8 cellular contexts compared by ENCODE assay signal in genomic region chr7:30977896-30978564, GRCh38. TPM values are rescaled to one million over a fixed set of nuclear protein-coding genes. Genes with fewer than 3 reads are reported as not detected.
DNase-seq lines count a peak whose midpoint lies in the region; ATAC-seq, FAIRE-seq and TF ChIP-seq lines count a peak whose summit lies in the region.

No MANE protein-coding gene starts in this region.

- peaks cover 5% of the 10 kb centered on the region for H4K20me1 ChIP-seq in astrocyte (ENCODE audit: insufficient read depth, low read length)

- no peak overlapping the region for H3K4me3 Mint-ChIP-seq in astrocyte (ENCODE audit: unreplicated experiment)

- H3K9me3 Mint-ChIP-seq in astrocyte (ENCODE audit: unreplicated experiment): no peaks in the 10 kb centered on the region

- H3K79me2 ChIP-seq in astrocyte (ENCODE audit: insufficient read depth, low read length): no peaks in the 10 kb centered on the region

- peaks cover 61% of the 10 kb centered on the region for H3K27me3 Mint-ChIP-seq in astrocyte (ENCODE audit: low read depth, unreplicated experiment)

- H3K4me3 ChIP-seq in astrocyte (ENCODE audit: insufficient read depth, low read depth, low read length) (no peak overlapping the region), left lung (no peak overlapping the region)

- FAIRE-seq in astrocyte (lab: Jason Lieb, UNC): no peak

- H2AFZ ChIP-seq in astrocyte (ENCODE audit: low read depth, low read length): no peak overlapping the region

- H3K4me1 ChIP-seq in astrocyte (ENCODE audit: insufficient read depth, low read length): no peaks in the 10 kb centered on the region
- no peaks in the 10 kb centered on the region for H3K4me1 ChIP-seq in left lung

- H3K36me3 Mint-ChIP-seq in astrocyte (ENCODE audit: low read depth, unreplicated experiment): peaks cover 3% of the 10 kb centered on the region

- ATAC-seq in left lung (peak; percentile 52), HG02798 (IDR thresholded peaks at IDR 0.05; ENCODE audit: poor library complexity, unreplicated experiment) (no peak)

- H3K4me2 ChIP-seq in astrocyte (ENCODE audit: low read length): no peak overlapping the region

- H3K36me3 ChIP-seq in astrocyte (ENCODE audit: insufficient read depth, low read length) (no peaks in the 10 kb centered on the region), left lung (no peaks in the 10 kb centered on the region)

- H3K9me3 ChIP-seq in astrocyte (ENCODE audit: insufficient read depth, low read depth, low read length) (no peaks in the 10 kb centered on the region), left lung (no peaks in the 10 kb centered on the region)

- no peak overlapping the region for H3K27ac ChIP-seq in astrocyte (ENCODE audit: low read depth, low read length)
- H3K27ac ChIP-seq in left lung: no peak overlapping the region

- no peak overlapping the region for H3K27ac Mint-ChIP-seq in astrocyte (ENCODE audit: unreplicated experiment)

- DNase-seq in EH (ENCODE audit: low read depth) (peak; percentile 39), LoVo (ENCODE audit: low spot score) (peak; percentile 37), astrocyte (ENCODE audit: low read depth) (no peak), left lung (no peak), NOMO-1 treated with DMSO at 0.1 percent for 48 hours (lab: John Stamatoyannopoulos, UW; ENCODE audit: unreplicated experiment) (no peak)
- no peak for DNase-seq in activated CD4-positive, CD25-positive, alpha-beta regulatory T cell treated with anti-CD3 and anti-CD28 coated beads, Interleukin-2, amount 50 U/mL, for 72 hours
- no peak for DNase-seq in activated naive CD4-positive, alpha-beta T cell (lab: John Stamatoyannopoulos, UW)

- H3K27me3 ChIP-seq in astrocyte (ENCODE audit: insufficient read depth, low read length) (peaks cover 42% of the 10 kb centered on the region), left lung (no peaks in the 10 kb centered on the region)

- H3K4me1 Mint-ChIP-seq in astrocyte (ENCODE audit: low read depth, unreplicated experiment): peaks cover 2% of the 10 kb centered on the region

- no peak overlapping the region for H3K9ac ChIP-seq in astrocyte (ENCODE audit: low read length)

- TF ChIP-seq CTCF in astrocyte (IDR thresholded peaks at IDR 0.05; ENCODE audit: insufficient read depth, low read depth, low read length): peak; percentile 23
- peak in 1 of 2 donors; percentile 26 for TF ChIP-seq CTCF in left lung (IDR thresholded peaks at IDR 0.05)

- intact Hi-C loops in left lung (cut with DNase I): loop anchor here in 1 of 2 donors (10.0 kb wide), 1 partner anchor 173 kb away; no protein-coding TSS in a partner anchor

RNA-seq across cellular contexts. Expression of gene GHRHR, which starts 14.3 kb away (rescaled TPM):
- total RNA-seq in astrocyte (not detected in 2 replicates), left lung (not detected)

Comparison
In these comparisons a context has a peak if more than half of its experiments do, and no peak if none do; other contexts are left out.
1. DNase-seq: peak in EH (single experiment) and LoVo (single experiment); none in astrocyte (single experiment), left lung (0 of 2), activated CD4-positive, CD25-positive, alpha-beta regulatory T cell treated with anti-CD3 and anti-CD28 coated beads, Interleukin-2, amount 50 U/mL, for 72 hours (single experiment), NOMO-1 treated with DMSO at 0.1 percent for 48 hours (single experiment) and activated naive CD4-positive, alpha-beta T cell (0 of 4).